Comparison of ENCODE assay signal across 10 cellular contexts in genomic region chr19:15430526-15431120, GRCh38. TPM values are rescaled to one million over a fixed set of nuclear protein-coding genes. Genes with fewer than 3 reads are reported as not detected.
DNase-seq lines count a peak whose midpoint lies in the region; ATAC-seq, FAIRE-seq and TF ChIP-seq lines count a peak whose summit lies in the region.
"Had no signal": no experiment of that assay in that cellular context is flagged by ENCODE, and none has a peak within 500 bp of the region (broad histone marks: within the 10 kb centered on the region; RNA-seq: fewer than 3 reads in every experiment).

No MANE protein-coding gene starts in this region.

- FAIRE-seq in urothelium cell line (lab: Jason Lieb, UNC) (no peak), GM19239 (lab: Jason Lieb, UNC) (no peak)
- FAIRE-seq: G401.6 had no signal

- H3K4me1 Mint-ChIP-seq in natural killer cell = peaks cover 24 to 30% of the 10 kb centered on the region in 2 donors

- H3K27ac ChIP-seq in BLaER1 treated with 17β-estradiol and CSF1 and Interleukin-3, amounts not matched to agents 10 nM and 100 nM = peak overlapping the region in 10 of 11 experiments; percentile 11 to 99 (median 94); a peak in 11 of 22 replicates

- H4K20me1 ChIP-seq in BLaER1 treated with 17β-estradiol and CSF1 and Interleukin-3, amounts not matched to agents 10 nM and 100 nM = peaks cover 0 to 62% (median 57%) of the 10 kb centered on the region in 11 experiments; a peak in 20 of 22 replicates

- peaks cover 24 to 52% (median 40%) of the 10 kb centered on the region in 10 experiments for H3K4me1 ChIP-seq in BLaER1 treated with 17β-estradiol and CSF1 and Interleukin-3, amounts not matched to agents 10 nM and 100 nM

- intact Hi-C loops in natural killer cell (cut with micrococcal nuclease) = no loop called here

- no peaks in the 10 kb centered on the region for H3K9me3 Mint-ChIP-seq in natural killer cell

- H3K4me2 ChIP-seq in BLaER1 treated with 17β-estradiol and CSF1 and Interleukin-3, amounts not matched to agents 10 nM and 100 nM = peak overlapping the region; percentile 87 to 100 (median 97)

- in situ Hi-C loops in astrocyte of the cerebellum (cut with HindIII; ENCODE audit: low sequenced_read_pairs) = no loop called here

- TF ChIP-seq CTCF in astrocyte of the cerebellum (IDR thresholded peaks at IDR 0.05; ENCODE audit: low read depth, low read length, missing control alignments) = no peak
- no peak for TF ChIP-seq CTCF in natural killer cell (IDR thresholded peaks at IDR 0.05)

- peak overlapping the region; percentile 95 for H3K4me3 Mint-ChIP-seq in natural killer cell

- H3K9ac ChIP-seq in BLaER1 treated with 17β-estradiol and CSF1 and Interleukin-3, amounts not matched to agents 10 nM and 100 nM = peak overlapping the region; percentile 90 to 100 (median 97); a peak in 21 of 22 replicates

- ATAC-seq in natural killer cell (no peak), GM18511 (IDR thresholded peaks at IDR 0.05; ENCODE audit: unreplicated experiment) (no peak)

- H3K36me3 Mint-ChIP-seq in natural killer cell = no peaks in the 10 kb centered on the region

- H3K27me3 Mint-ChIP-seq in natural killer cell (ENCODE audit: low read depth in 2 of 2) = no peaks in the 10 kb centered on the region

- no peak for DNase-seq in Jurkat, Clone E6-1 (ENCODE audit: low read depth, low spot score)
- DNase-seq in astrocyte of the cerebellum (ENCODE audit: low read depth) (no peak), natural killer cell (no peak), NCI-H1092 treated with DMSO at 0.1 percent for 48 hours (lab: John Stamatoyannopoulos, UW) (no peak), urothelium cell line (ENCODE audit: low spot score) (no peak), GM19239 (ENCODE audit: insufficient read length, low spot score) (no peak)
- DNase-seq: midbrain had no signal

- no peak overlapping the region for H3K27ac Mint-ChIP-seq in natural killer cell

- peak overlapping the region; percentile 70 to 98 (median 94); a peak in 19 of 20 replicates for H3K4me3 ChIP-seq in BLaER1 treated with 17β-estradiol and CSF1 and Interleukin-3, amounts not matched to agents 10 nM and 100 nM
- peak overlapping the region; percentile 91 for H3K4me3 ChIP-seq in Jurkat, Clone E6-1 (ENCODE audit: low read length)
- peak overlapping the region; percentile 85 for H3K4me3 ChIP-seq in astrocyte of the cerebellum (ENCODE audit: low read depth, low read length)

- H3K36me3 ChIP-seq in BLaER1 treated with 17β-estradiol and CSF1 and Interleukin-3, amounts not matched to agents 10 nM and 100 nM = peaks cover 40 to 55% (median 53%) of the 10 kb centered on the region in 11 experiments

- no peaks in the 10 kb centered on the region for H3K27me3 ChIP-seq in BLaER1 treated with 17β-estradiol and CSF1 and Interleukin-3, amounts not matched to agents 10 nM and 100 nM

- H3K9me3 ChIP-seq in BLaER1 treated with 17β-estradiol and CSF1 and Interleukin-3, amounts not matched to agents 10 nM and 100 nM (replicated peaks in 1 of 11) = peaks cover 0 to 10% (median 0%) of the 10 kb centered on the region in 11 experiments; a peak in 1 of 22 replicates

RNA-seq across cellular contexts. Expression of gene AKAP8L, which starts 11.8 kb away (rescaled TPM):
- 147 TPM for polyA plus RNA-seq in Jurkat, Clone E6-1 (2012; ENCODE audit: insufficient read depth, insufficient read length)
- total RNA-seq in natural killer cell = 100 to 1,000 TPM; 144 to 174 (median 173) TPM

RNA-seq across cellular contexts. Expression of gene WIZ, which starts 19.1 kb away (rescaled TPM):
- 23.3 TPM for polyA plus RNA-seq in Jurkat, Clone E6-1 (2012; ENCODE audit: insufficient read depth, insufficient read length)
- 10 to 100 TPM; 24.3 to 29.3 (median 24.4) TPM for total RNA-seq in natural killer cell

RNA-seq across cellular contexts. Expression of gene RASAL3, which starts 33.7 kb away (rescaled TPM):
- 30.3 TPM for polyA plus RNA-seq in Jurkat, Clone E6-1 (2012; ENCODE audit: insufficient read depth, insufficient read length)
- total RNA-seq in natural killer cell = 100 to 1,000 TPM; 217 to 283 (median 224) TPM

RNA-seq across cellular contexts. Expression of gene PGLYRP2, which starts 48.7 kb away (rescaled TPM):
- not detected for polyA plus RNA-seq in Jurkat, Clone E6-1 (2012; ENCODE audit: insufficient read depth, insufficient read length)
- under 1 TPM in 2 of 3 donors, not detected in 1; 0.21 to 0.28 TPM for total RNA-seq in natural killer cell

RNA-seq across cellular contexts. Expression of gene AKAP8, which starts 51.0 kb away (rescaled TPM):
- polyA plus RNA-seq in Jurkat, Clone E6-1 (2012; ENCODE audit: insufficient read depth, insufficient read length) = 24.3 TPM
- total RNA-seq in natural killer cell = 10 to 100 TPM; 65.3 to 87.6 (median 76.9) TPM
